8 cellular contexts compared by ENCODE assay signal in genomic region chr1:19596065-19596718, GRCh38. TPM values are rescaled to one million over a fixed set of nuclear protein-coding genes. Genes with fewer than 3 reads are reported as not detected.
A peak's percentile ranks its signal among the peaks of the same experiment; 100 is the strongest.
DNase-seq lines count a peak whose midpoint lies in the region; ATAC-seq, FAIRE-seq and TF ChIP-seq lines count a peak whose summit lies in the region.

No MANE protein-coding gene starts in this region.

- H3K4me3 ChIP-seq in bronchial epithelial cell (ENCODE audit: low read depth, low read length), result peak overlapping the region; percentile 85
- H3K4me3 ChIP-seq in liver (ENCODE audit: low read depth in 1 of 3, low read length in 3 of 3), result peak overlapping the region; percentile 74 to 98 (median 76)
- H3K4me3 ChIP-seq in thoracic aorta, result peak overlapping the region; percentile 82

- H3K27ac ChIP-seq in liver (ENCODE audit: low read depth in 1 of 2, low read length in 2 of 2), result peak overlapping the region; percentile 81 to 92
- peak overlapping the region; percentile 86 to 90 for H3K27ac ChIP-seq in thoracic aorta

- H3K9me3 ChIP-seq in liver (ENCODE audit: control insufficient read depth in 4 of 4, low read length in 3 of 4) (no peaks in the 10 kb centered on the region), thoracic aorta (no peaks in the 10 kb centered on the region)

- TF ChIP-seq CTCF in bronchial epithelial cell (IDR thresholded peaks at IDR 0.05; ENCODE audit: insufficient read depth, low read length, severe bottlenecking) (no peak), liver (IDR thresholded peaks at IDR 0.05; ENCODE audit: low read depth, low read length, missing input control) (no peak), thoracic aorta (IDR thresholded peaks at IDR 0.05) (no peak)

- DNase-seq in NCI-H748 (lab: John Stamatoyannopoulos, UW; ENCODE audit: unreplicated experiment) (peak; percentile 41), NCI-H748 treated with DMSO at 0.1 percent for 48 hours (lab: John Stamatoyannopoulos, UW) (no peak), NCI-H345 (lab: John Stamatoyannopoulos, UW) (peak; percentile 52), bronchial epithelial cell (ENCODE audit: low read depth) (no peak), thoracic aorta (ENCODE audit: low spot score) (no peak), kidney tubule cell (ENCODE audit: low spot score) (no peak), SW480 (ENCODE audit: low spot score) (no peak)

- H3K9ac ChIP-seq in liver (ENCODE audit: low read depth in 1 of 2, low read length in 2 of 2), result peak overlapping the region; percentile 13 to 21

- peak; percentile 33 for ATAC-seq in thoracic aorta (ENCODE audit: insufficient number of reproducible peaks, low FRiP score, low read depth)

- no peak for TF ChIP-seq RAD21 in liver (IDR thresholded peaks at IDR 0.05)

- H3K36me3 ChIP-seq in bronchial epithelial cell (ENCODE audit: control insufficient read depth, insufficient read depth, low read length) (no peaks in the 10 kb centered on the region), liver (ENCODE audit: control insufficient read depth in 4 of 4, insufficient read depth in 3 of 4, low read depth in 1 of 4, low read length in 3 of 4) (no peaks in the 10 kb centered on the region), thoracic aorta (no peaks in the 10 kb centered on the region)

- 2% methylated on average over 11 of the region's 11 CpGs for WGBS in liver

- FAIRE-seq in bronchial epithelial cell (lab: Jason Lieb, UNC), result no peak

- H3K4me1 ChIP-seq in liver (ENCODE audit: control insufficient read depth in 4 of 4, insufficient read depth in 4 of 4, low read length in 3 of 4) (peaks cover 0 to 23% (median 9%) of the 10 kb centered on the region in 4 donors), thoracic aorta (ENCODE audit: control insufficient read depth in 1 of 2, low read depth in 2 of 2) (peaks cover 13 to 41% of the 10 kb centered on the region in 2 donors)

- no peaks in the 10 kb centered on the region for H3K27me3 ChIP-seq in bronchial epithelial cell (ENCODE audit: control insufficient read depth, insufficient read depth, low read length)
- no peaks in the 10 kb centered on the region for H3K27me3 ChIP-seq in liver (ENCODE audit: control insufficient read depth in 4 of 4, insufficient read depth in 4 of 4, low read length in 3 of 4)
- no peaks in the 10 kb centered on the region for H3K27me3 ChIP-seq in thoracic aorta (replicated peaks; ENCODE audit: insufficient read depth)

TF ChIP-seq in liver, 16 proteins besides CTCF, POLR2A, EP300 and RAD21:
- no peak for TF ChIP-seq EGR1 (IDR thresholded peaks at IDR 0.05; ENCODE audit: low read depth in 2 of 2)
- peak; percentile 25 for TF ChIP-seq HNF4G (IDR thresholded peaks at IDR 0.05)
- peak; percentile 53 to 72 for TF ChIP-seq HNF4A (conservative IDR thresholded peaks at IDR 0.05)
- TF ChIP-seq JUND (IDR thresholded peaks at IDR 0.05), result peak in 1 of 2 donors; percentile 47
- peak; percentile 56 for TF ChIP-seq REST (IDR thresholded peaks at IDR 0.05)
- no peak for TF ChIP-seq GABPA (IDR thresholded peaks at IDR 0.05 in 1 of 2, conservative IDR thresholded peaks at IDR 0.05 in 1 of 2)
- TF ChIP-seq, protein P1, sequence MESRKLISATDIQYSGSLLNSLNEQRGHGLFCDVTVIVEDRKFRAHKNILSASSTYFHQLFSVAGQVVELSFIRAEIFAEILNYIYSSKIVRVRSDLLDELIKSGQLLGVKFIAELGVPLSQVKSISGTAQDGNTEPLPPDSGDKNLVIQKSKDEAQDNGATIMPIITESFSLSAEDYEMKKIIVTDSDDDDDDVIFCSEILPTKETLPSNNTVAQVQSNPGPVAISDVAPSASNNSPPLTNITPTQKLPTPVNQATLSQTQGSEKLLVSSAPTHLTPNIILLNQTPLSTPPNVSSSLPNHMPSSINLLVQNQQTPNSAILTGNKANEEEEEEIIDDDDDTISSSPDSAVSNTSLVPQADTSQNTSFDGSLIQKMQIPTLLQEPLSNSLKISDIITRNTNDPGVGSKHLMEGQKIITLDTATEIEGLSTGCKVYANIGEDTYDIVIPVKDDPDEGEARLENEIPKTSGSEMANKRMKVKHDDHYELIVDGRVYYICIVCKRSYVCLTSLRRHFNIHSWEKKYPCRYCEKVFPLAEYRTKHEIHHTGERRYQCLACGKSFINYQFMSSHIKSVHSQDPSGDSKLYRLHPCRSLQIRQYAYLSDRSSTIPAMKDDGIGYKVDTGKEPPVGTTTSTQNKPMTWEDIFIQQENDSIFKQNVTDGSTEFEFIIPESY (IDR thresholded peaks at IDR 0.05), result no peak
- TF ChIP-seq SP1 (IDR thresholded peaks at IDR 0.05), result peak; percentile 81
- TF ChIP-seq, protein P2, sequence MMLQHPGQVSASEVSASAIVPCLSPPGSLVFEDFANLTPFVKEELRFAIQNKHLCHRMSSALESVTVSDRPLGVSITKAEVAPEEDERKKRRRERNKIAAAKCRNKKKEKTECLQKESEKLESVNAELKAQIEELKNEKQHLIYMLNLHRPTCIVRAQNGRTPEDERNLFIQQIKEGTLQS (IDR thresholded peaks at IDR 0.05), result no peak
- TF ChIP-seq TAF1 (conservative IDR thresholded peaks at IDR 0.05), result no peak
- no peak for TF ChIP-seq NR2F2 (IDR thresholded peaks at IDR 0.05)
- no peak for TF ChIP-seq FOXA2 (IDR thresholded peaks at IDR 0.05)
- peak; percentile 70 to 71 for TF ChIP-seq RXRA (IDR thresholded peaks at IDR 0.05)

RNA-seq across cellular contexts. Expression of gene NBL1, which starts 47.9 kb away (rescaled TPM):
- total RNA-seq in bronchial epithelial cell (55.3 and 108 TPM in 2 replicates), liver (1 to 10 TPM; 1.7 to 1.8 TPM), thoracic aorta (10 to 100 TPM; 77.0 to 82.0 TPM)
- polyA plus RNA-seq in liver, result 1 to 10 TPM in 1 of 2 donors, under 1 TPM in 1; 0.72 to 4.4 TPM

Comparison
In these comparisons a context has a peak if more than half of its experiments do, and no peak if none do; other contexts are left out.
1. DNase-seq: peak in NCI-H748 (single experiment) and NCI-H345 (single experiment); none in NCI-H748 treated with DMSO at 0.1 percent for 48 hours (single experiment), bronchial epithelial cell (single experiment), thoracic aorta (single experiment), kidney tubule cell (single experiment) and SW480 (single experiment).
2. RNA of gene NBL1, which starts 47.9 kb away (total RNA-seq): 77.0 to 82.0 TPM in thoracic aorta and 55.3 to 108 TPM in bronchial epithelial cell; 1.7 to 1.8 TPM in liver; every median in the first group is over 10 times any median in the second.
3. Peak in every context shown above with its lines, with median percentiles within 50 percentile points of each other: H3K4me3 ChIP-seq.